ENCODE assay signal across 12 cellular contexts in genomic region chr10:73819513-73820093, GRCh38. TPM values are rescaled to one million over a fixed set of nuclear protein-coding genes. Genes with fewer than 3 reads are reported as not detected.
DNase-seq lines count a peak whose midpoint lies in the region; ATAC-seq, FAIRE-seq and TF ChIP-seq lines count a peak whose summit lies in the region.
"Had no signal": no experiment of that assay in that cellular context is flagged by ENCODE, and none has a peak within 500 bp of the region (broad histone marks: within the 10 kb centered on the region; RNA-seq: fewer than 3 reads in every experiment).

No MANE protein-coding gene starts in this region.

- no peaks in the 10 kb centered on the region for H3K27me3 ChIP-seq in GM23338 (ENCODE audit: insufficient read depth)
- H3K27me3 ChIP-seq in K562 (ENCODE audit: control insufficient read depth in 2 of 2, insufficient read depth in 2 of 2, low read length in 2 of 2): no peaks in the 10 kb centered on the region
- H3K27me3 ChIP-seq in left ventricle myocardium inferior (ENCODE audit: low read depth): no peaks in the 10 kb centered on the region
- no peaks in the 10 kb centered on the region for H3K27me3 ChIP-seq in psoas muscle (ENCODE audit: insufficient read depth in 3 of 3, low read length in 2 of 3)
- no peaks in the 10 kb centered on the region for H3K27me3 ChIP-seq in hepatocyte

- H3K79me2 ChIP-seq in GM23338 (replicated peaks; ENCODE audit: insufficient read depth) (no peaks in the 10 kb centered on the region), K562 (ENCODE audit: control insufficient read depth, insufficient read depth, low read length) (no peaks in the 10 kb centered on the region; the same call in 2 of the 3 replicates), hepatocyte (no peaks in the 10 kb centered on the region)

- intact Hi-C loops in K562 (cut with micrococcal nuclease) (no loop called here), left ventricle myocardium inferior (cut with micrococcal nuclease) (no loop called here), psoas muscle (cut with DNase I) (no loop called here)

- peaks cover 29% of the 10 kb centered on the region for H3K36me3 Mint-ChIP-seq in GM23338 (ENCODE audit: low read depth)
- H3K36me3 Mint-ChIP-seq in stimulated activated naive B cell treated with anti-CD40 and anti-IgM and Interleukin-4, amounts not matched to agents 10 μg/mL and 1 μg/mL and 100 μg/mL, for 72 hours: peaks cover 12 to 36% of the 10 kb centered on the region in 2 donors
- H3K36me3 Mint-ChIP-seq: naive B cell had no signal

- H3K4me3 ChIP-seq in GM23338 (no peak overlapping the region), K562 (no peak overlapping the region), left ventricle myocardium inferior (no peak overlapping the region), psoas muscle (no peak overlapping the region), hepatocyte (no peak overlapping the region)

- H3K4me1 ChIP-seq in GM23338 (ENCODE audit: insufficient read depth) (no peaks in the 10 kb centered on the region), K562 (replicated peaks in 1 of 2; ENCODE audit: control insufficient read depth in 2 of 2, insufficient read depth in 2 of 2, low read length in 2 of 2) (peaks cover 44 to 48% of the 10 kb centered on the region in 2 experiments), left ventricle myocardium inferior (peaks cover 21% of the 10 kb centered on the region), psoas muscle (peaks cover 8% of the 10 kb centered on the region), hepatocyte (ENCODE audit: insufficient read depth) (no peaks in the 10 kb centered on the region)

- H2AFZ ChIP-seq in GM23338 (no peak overlapping the region), K562 (ENCODE audit: low read depth, low read length) (no peak overlapping the region), hepatocyte (no peak overlapping the region)

- TF ChIP-seq EP300 in K562 (IDR thresholded peaks at IDR 0.05; ENCODE audit: low read length): no peak

- in situ Hi-C loops in K562 (cut with MboI): no loop called here
- in situ Hi-C loops in KBM-7 (cut with MboI; ENCODE audit: low pct_unique_long_range_greater_than_20kb, low sequenced_read_pairs): no loop called here

- H3K4me3 Mint-ChIP-seq in GM23338: no peak overlapping the region; the same call in 2 of the 3 replicates
- H3K4me3 Mint-ChIP-seq in stimulated activated naive B cell treated with anti-CD40 and anti-IgM and Interleukin-4, amounts not matched to agents 10 μg/mL and 1 μg/mL and 100 μg/mL, for 72 hours: no peak overlapping the region
- H3K4me3 Mint-ChIP-seq: activated T-cell treated with anti-CD3 and anti-CD28 coated beads, Interleukin-2, amount 50 U/mL, for 24 hours; T-helper 1 cell treated with Interleukin-12 subunit alpha and Interleukin-12 subunit beta and Interleukin-4 antibody, amounts not matched to agents 30 μg/mL and 1 μg/mL, for 36 hours had no signal

- DNase-seq in GM23338 (ENCODE audit: low spot score) (peak; percentile 48), K562 (ENCODE audit: extremely low read depth in 1 of 4, low spot score in 3 of 4) (peak in 1 of 4 experiments; percentile 30), left ventricle myocardium inferior (peak; percentile 53), psoas muscle (peak in 1 of 2 donors; percentile 75), hepatocyte (ENCODE audit: low spot score) (no peak), NOMO-1 treated with dmso at 0.1 percent for 144 hours (lab: John Stamatoyannopoulos, UW; ENCODE audit: unreplicated experiment) (no peak), KBM-7 (no peak)
- no peak for DNase-seq in stimulated activated naive B cell treated with anti-CD40 and anti-IgM and Interleukin-4, amounts not matched to agents 10 μg/mL and 1 μg/mL and 100 μg/mL, for 72 hours
- DNase-seq: activated T-cell treated with anti-CD3 and anti-CD28 coated beads, Interleukin-2, amount 50 U/mL, for 24 hours; naive B cell; NCI-H524 treated with DMSO at 0.1 percent for 48 hours had no signal

- peaks cover 6% of the 10 kb centered on the region for H3K4me1 Mint-ChIP-seq in GM23338
- no peaks in the 10 kb centered on the region for H3K4me1 Mint-ChIP-seq in stimulated activated naive B cell treated with anti-CD40 and anti-IgM and Interleukin-4, amounts not matched to agents 10 μg/mL and 1 μg/mL and 100 μg/mL, for 72 hours

- 0 out of 2 replicates have a peak, but pooled peaks cover 3% of the 10 kb centered on the region for H3F3A ChIP-seq in GM23338 (replicated peaks; ENCODE audit: low read depth)

- H3K27ac Mint-ChIP-seq in GM23338: peak overlapping the region; percentile 75; the same call in 1 of the 2 replicates
- H3K27ac Mint-ChIP-seq in stimulated activated naive B cell treated with anti-CD40 and anti-IgM and Interleukin-4, amounts not matched to agents 10 μg/mL and 1 μg/mL and 100 μg/mL, for 72 hours: no peak overlapping the region
- H3K27ac Mint-ChIP-seq: naive B cell; T-helper 1 cell treated with Interleukin-12 subunit alpha and Interleukin-12 subunit beta and Interleukin-4 antibody, amounts not matched to agents 30 μg/mL and 1 μg/mL, for 36 hours had no signal

- POLR2A ChIA-PET in K562 (lab: Yijun Ruan, JAX): interaction anchor here (0.6 to 1.5 kb wide), 8 partner anchors 9 to 184 kb away, joined by 3 to 7 read pairs (median 3); no protein-coding TSS in a partner anchor

- ATAC-seq in GM23338 (peak; percentile 79), K562 (0 out of 3 replicates have a peak, but pooled peaks have one; percentile 10), psoas muscle (peak; percentile 60 to 75 (median 74))
- ATAC-seq in stimulated activated naive B cell treated with anti-CD40 and anti-IgM and Interleukin-4, amounts not matched to agents 10 μg/mL and 1 μg/mL and 100 μg/mL, for 72 hours (replicated peaks): no peak

- H4K20me1 ChIP-seq in GM23338 (replicated peaks; ENCODE audit: insufficient read depth) (peaks cover 13% of the 10 kb centered on the region), K562 (replicated peaks; ENCODE audit: control insufficient read depth, insufficient read depth, low read length) (no peaks in the 10 kb centered on the region), hepatocyte (ENCODE audit: insufficient read depth, poor library complexity, severe bottlenecking) (no peaks in the 10 kb centered on the region)

- H3K36me3 ChIP-seq in GM23338 (ENCODE audit: insufficient read depth): peaks cover 6% of the 10 kb centered on the region; the same call in 1 of the 2 replicates
- peaks cover 40% of the 10 kb centered on the region; the same call in 2 of the 3 replicates for H3K36me3 ChIP-seq in K562 (ENCODE audit: control insufficient read depth, insufficient read depth, low read length)
- peaks cover 33% of the 10 kb centered on the region for H3K36me3 ChIP-seq in left ventricle myocardium inferior
- peaks cover 3 to 81% of the 10 kb centered on the region in 2 donors for H3K36me3 ChIP-seq in psoas muscle (ENCODE audit: insufficient read depth in 1 of 2, low read depth in 1 of 2)
- no peaks in the 10 kb centered on the region for H3K36me3 ChIP-seq in hepatocyte (replicated peaks; ENCODE audit: insufficient read depth, low read depth)

- TF ChIP-seq CTCF in GM23338 (conservative IDR thresholded peaks at IDR 0.05; ENCODE audit: low read depth in 2 of 2) (peak in 1 of 2 experiments; percentile 48; a peak in 2 of 4 replicates), K562 (IDR thresholded peaks at IDR 0.05 in 2 of 3, conservative IDR thresholded peaks at IDR 0.05 in 1 of 3; ENCODE audit: insufficient read depth in 2 of 3, low read depth in 1 of 3, low read length in 3 of 3) (peak in 2 of 3 experiments; percentile 9 to 11; a peak in 2 of 6 replicates), left ventricle myocardium inferior (IDR thresholded peaks at IDR 0.05; ENCODE audit: borderline replicate concordance) (no peak), psoas muscle (IDR thresholded peaks at IDR 0.05) (no peak), hepatocyte (IDR thresholded peaks at IDR 0.05; ENCODE audit: poor library complexity) (no peak)

- no peak for TF ChIP-seq RAD21 in K562 (CRISPR knock-in tag; conservative IDR thresholded peaks at IDR 0.05 in 1 of 2, IDR thresholded peaks at IDR 0.05 in 1 of 2)

- 93% methylated on average over 20 of the region's 20 CpGs for WGBS in K562 (ENCODE audit: insufficient coverage, low coverage, missing lambda C conversion rate)
- WGBS in psoas muscle, 3 donors: 48 to 58% (median 52%) methylated on average over 20 of the region's 20 CpGs
- WGBS in hepatocyte (ENCODE audit: low lambda C conversion rate, missing lambda C conversion rate): 90% methylated on average over 20 of the region's 20 CpGs

- H3K9me3 Mint-ChIP-seq in GM23338: no peaks in the 10 kb centered on the region
- H3K9me3 Mint-ChIP-seq in stimulated activated naive B cell treated with anti-CD40 and anti-IgM and Interleukin-4, amounts not matched to agents 10 μg/mL and 1 μg/mL and 100 μg/mL, for 72 hours: no peaks in the 10 kb centered on the region
- H3K9me3 Mint-ChIP-seq: activated T-cell treated with anti-CD3 and anti-CD28 coated beads, Interleukin-2, amount 50 U/mL, for 24 hours; naive B cell; T-helper 1 cell treated with Interleukin-12 subunit alpha and Interleukin-12 subunit beta and Interleukin-4 antibody, amounts not matched to agents 30 μg/mL and 1 μg/mL, for 36 hours had no signal

- TF ChIP-seq POLR2A in K562 (conservative IDR thresholded peaks at IDR 0.05): no peak

- no peaks in the 10 kb centered on the region for H3K9me3 ChIP-seq in K562 (replicated peaks; ENCODE audit: control insufficient read depth, insufficient read depth, low read depth, low read length)
- no peaks in the 10 kb centered on the region for H3K9me3 ChIP-seq in left ventricle myocardium inferior (replicated peaks)
- H3K9me3 ChIP-seq in psoas muscle: no peaks in the 10 kb centered on the region
- H3K9me3 ChIP-seq in hepatocyte (ENCODE audit: low read depth): no peaks in the 10 kb centered on the region

- H3K27ac ChIP-seq in GM23338 (ENCODE audit: low read depth) (peak overlapping the region; percentile 32; the same call in 1 of the 2 replicates), K562 (ENCODE audit: extremely low read depth, low read depth, low read length) (no peak overlapping the region), left ventricle myocardium inferior (replicated peaks) (peak overlapping the region; percentile 42), psoas muscle (peak overlapping the region; percentile 75), hepatocyte (no peak overlapping the region)

- peaks cover 9% of the 10 kb centered on the region for H3K27me3 Mint-ChIP-seq in GM23338 (ENCODE audit: insufficient read depth, low read depth, poor library complexity)
- H3K27me3 Mint-ChIP-seq in stimulated activated naive B cell treated with anti-CD40 and anti-IgM and Interleukin-4, amounts not matched to agents 10 μg/mL and 1 μg/mL and 100 μg/mL, for 72 hours: no peaks in the 10 kb centered on the region
- H3K27me3 Mint-ChIP-seq: activated T-cell treated with anti-CD3 and anti-CD28 coated beads, Interleukin-2, amount 50 U/mL, for 24 hours; naive B cell had no signal

- H3K9me1 ChIP-seq in K562 (ENCODE audit: control insufficient read depth, insufficient read depth, low read length): no peaks in the 10 kb centered on the region

- no peak overlapping the region for H3K4me2 ChIP-seq in GM23338
- no peak overlapping the region for H3K4me2 ChIP-seq in K562 (ENCODE audit: insufficient read depth, low read length)
- H3K4me2 ChIP-seq in hepatocyte: no peak overlapping the region

- H3K9ac ChIP-seq in K562 (ENCODE audit: insufficient read depth in 1 of 2, low read depth in 2 of 2, low read length in 2 of 2): peak overlapping the region in 1 of 2 experiments; percentile 76; a peak in 2 of 4 replicates

- no peak for FAIRE-seq in K562 (lab: Jason Lieb, UNC)

- BruUV-seq in K562 (replicated peaks; lab: Mats Ljungman, UMichigan): no TSS peak

- H3K9me2 ChIP-seq in GM23338 (ENCODE audit: insufficient read depth) (no peaks in the 10 kb centered on the region), hepatocyte (replicated peaks; ENCODE audit: insufficient read depth) (no peaks in the 10 kb centered on the region)

- CTCF ChIA-PET in K562 (lab: Yijun Ruan, JAX; ENCODE audit: low intra/inter-chr PET ratio): no interaction called here

RNA-seq across cellular contexts. Expression of gene NDST2, which starts 8.2 kb away (rescaled TPM):
- 15.3 and 21.1 TPM in 2 replicates for total RNA-seq in GM23338 (2014; rRNA removed; shearing (Covaris generic))
- polyA plus RNA-seq in GM23338 (2016; fragmentation: Nextera tagmentation; extraction: Ambion mirVana): 7.4 and 9.4 TPM in 2 replicates
- 130 and 235 TPM in 2 replicates for total RNA-seq in K562 (2011; cell fraction: chromatin; rRNA removed; ENCODE audit: low replicate concordance)
- total RNA-seq in K562 (2011; cell fraction: nucleolus; rRNA removed): 102 and 121 TPM in 2 replicates
- total RNA-seq in K562 (2011; cell fraction: nucleoplasm; rRNA removed): 108 and 109 TPM in 2 replicates
- total RNA-seq in K562 (2014; rRNA removed): 27.2 and 32.1 TPM in 2 replicates
- 12.5 and 14.7 TPM in 2 replicates for total RNA-seq in K562 (2014; rRNA removed; fragmentation: Illumina TruSeq; extraction: Trizol)
- total RNA-seq in K562 (2015; rRNA removed; fragmentation: Illumina TruSeq; extraction: Trizol): 18.2 and 19.6 TPM in 2 replicates
- total RNA-seq in K562 (2021): 33.9 and 35.7 TPM in 2 replicates
- polyA plus RNA-seq in K562 (2011; rRNA removed): 23.8 and 31.6 TPM in 2 replicates
- 23.7 and 30.6 TPM in 2 replicates for polyA plus RNA-seq in K562 (2011; cell fraction: cytosol; rRNA removed)
- 99.8 and 108 TPM in 2 replicates for polyA plus RNA-seq in K562 (2011; cell fraction: nucleus; rRNA removed)
- 42.1 and 123 TPM in 2 replicates for polyA plus RNA-seq in K562 (2012)
- 22.6 TPM in 2 replicates for polyA plus RNA-seq in K562 (2014; fragmentation: Illumina TruSeq; extraction: Trizol)
- 1 to 10 TPM; 4.7 to 6.3 TPM for polyA plus RNA-seq in K562 (2014; fragmentation: Nextera tagmentation; extraction: Ambion mirVana)
- polyA plus RNA-seq in K562 (2014; rRNA removed): 30.5 and 31.4 TPM in 2 replicates
- polyA minus RNA-seq in K562 (2011; rRNA and poly(A)+ RNA removed): 22.0 and 23.5 TPM in 2 replicates
- 12.5 and 14.2 TPM in 2 replicates for polyA minus RNA-seq in K562 (2011; cell fraction: cytosol; rRNA and poly(A)+ RNA removed)
- 44.3 and 53.9 TPM in 2 replicates for polyA minus RNA-seq in K562 (2011; cell fraction: nucleus; rRNA and poly(A)+ RNA removed)
- 11.2 TPM for total RNA-seq in left ventricle myocardium inferior
- total RNA-seq in psoas muscle: 10 to 100 TPM in 3 of 4 donors, 1 to 10 TPM in 1; 9.4 to 14.5 (median 12.0) TPM
- polyA plus RNA-seq in psoas muscle: 1 to 10 TPM; 4.5 to 8.6 (median 7.8) TPM
- 10.7 and 29.9 TPM in 2 replicates for total RNA-seq in hepatocyte
- 21.1 and 24.9 TPM in 2 replicates for polyA plus RNA-seq in hepatocyte

RNA-seq across cellular contexts. Expression of gene ZSWIM8, which starts 34.2 kb away (rescaled TPM):
- 30.4 and 40.5 TPM in 2 replicates for total RNA-seq in GM23338 (2014; rRNA removed; shearing (Covaris generic))
- polyA plus RNA-seq in GM23338 (2016; fragmentation: Nextera tagmentation; extraction: Ambion mirVana): 20.0 and 20.5 TPM in 2 replicates
- total RNA-seq in K562 (2011; cell fraction: chromatin; rRNA removed; ENCODE audit: low replicate concordance): 202 and 543 TPM in 2 replicates
- 249 and 295 TPM in 2 replicates for total RNA-seq in K562 (2011; cell fraction: nucleolus; rRNA removed)
- total RNA-seq in K562 (2011; cell fraction: nucleoplasm; rRNA removed): 177 and 202 TPM in 2 replicates
- 21.9 and 34.2 TPM in 2 replicates for total RNA-seq in K562 (2014; rRNA removed)
- 14.9 and 15.0 TPM in 2 replicates for total RNA-seq in K562 (2014; rRNA removed; fragmentation: Illumina TruSeq; extraction: Trizol)
- total RNA-seq in K562 (2015; rRNA removed; fragmentation: Illumina TruSeq; extraction: Trizol): 26.7 and 30.0 TPM in 2 replicates
- total RNA-seq in K562 (2021): 43.4 and 45.6 TPM in 2 replicates
- 35.1 and 76.4 TPM in 2 replicates for polyA plus RNA-seq in K562 (2011; rRNA removed)
- 51.3 and 87.4 TPM in 2 replicates for polyA plus RNA-seq in K562 (2011; cell fraction: cytosol; rRNA removed)
- polyA plus RNA-seq in K562 (2011; cell fraction: nucleus; rRNA removed): 367 and 476 TPM in 2 replicates
- polyA plus RNA-seq in K562 (2012): 41.4 and 84.7 TPM in 2 replicates
- polyA plus RNA-seq in K562 (2014; fragmentation: Illumina TruSeq; extraction: Trizol): 40.7 and 51.3 TPM in 2 replicates
- polyA plus RNA-seq in K562 (2014; fragmentation: Nextera tagmentation; extraction: Ambion mirVana): 1 to 10 TPM; 5.6 to 6.2 TPM
- polyA plus RNA-seq in K562 (2014; rRNA removed): 38.4 and 47.8 TPM in 2 replicates
- polyA minus RNA-seq in K562 (2011; rRNA and poly(A)+ RNA removed): 34.3 and 47.0 TPM in 2 replicates
- polyA minus RNA-seq in K562 (2011; cell fraction: cytosol; rRNA and poly(A)+ RNA removed): 38.9 and 42.1 TPM in 2 replicates
- 56.4 and 72.0 TPM in 2 replicates for polyA minus RNA-seq in K562 (2011; cell fraction: nucleus; rRNA and poly(A)+ RNA removed)
- total RNA-seq in left ventricle myocardium inferior: 46.2 TPM
- 10 to 100 TPM; 57.0 to 65.1 (median 58.7) TPM for total RNA-seq in psoas muscle
- polyA plus RNA-seq in psoas muscle: 10 to 100 TPM; 40.5 to 68.3 (median 54.4) TPM
- total RNA-seq in hepatocyte: 83.7 and 101 TPM in 2 replicates
- 98.5 and 103 TPM in 2 replicates for polyA plus RNA-seq in hepatocyte

RNA-seq across cellular contexts. Expression of gene CHCHD1, which starts 37.8 kb away (rescaled TPM):
- 40.6 and 41.1 TPM in 2 replicates for total RNA-seq in GM23338 (2014; rRNA removed; shearing (Covaris generic))
- polyA plus RNA-seq in GM23338 (2016; fragmentation: Nextera tagmentation; extraction: Ambion mirVana): 187 and 196 TPM in 2 replicates
- 21.6 and 37.5 TPM in 2 replicates for total RNA-seq in K562 (2011; cell fraction: chromatin; rRNA removed; ENCODE audit: low replicate concordance)
- total RNA-seq in K562 (2011; cell fraction: nucleolus; rRNA removed): 20.1 and 25.8 TPM in 2 replicates
- total RNA-seq in K562 (2011; cell fraction: nucleoplasm; rRNA removed): 37.9 and 46.2 TPM in 2 replicates
- 82.9 and 130 TPM in 2 replicates for total RNA-seq in K562 (2014; rRNA removed)
- 68.2 and 79.6 TPM in 2 replicates for total RNA-seq in K562 (2014; rRNA removed; fragmentation: Illumina TruSeq; extraction: Trizol)
- total RNA-seq in K562 (2015; rRNA removed; fragmentation: Illumina TruSeq; extraction: Trizol): 69.6 and 83.4 TPM in 2 replicates
- 52.9 and 54.9 TPM in 2 replicates for total RNA-seq in K562 (2021)
- polyA plus RNA-seq in K562 (2011; rRNA removed): 84.9 and 110 TPM in 2 replicates
- 54.8 and 55.0 TPM in 2 replicates for polyA plus RNA-seq in K562 (2011; cell fraction: cytosol; rRNA removed)
- 33.4 and 48.1 TPM in 2 replicates for polyA plus RNA-seq in K562 (2011; cell fraction: nucleus; rRNA removed)
- 70.3 and 131 TPM in 2 replicates for polyA plus RNA-seq in K562 (2012)
- 59.5 and 75.0 TPM in 2 replicates for polyA plus RNA-seq in K562 (2014; fragmentation: Illumina TruSeq; extraction: Trizol)
- 100 to 1,000 TPM in 1 of 2 experiments, 10 to 100 TPM in 1; 89.7 to 114 TPM for polyA plus RNA-seq in K562 (2014; fragmentation: Nextera tagmentation; extraction: Ambion mirVana)
- 126 and 135 TPM in 2 replicates for polyA plus RNA-seq in K562 (2014; rRNA removed)
- polyA minus RNA-seq in K562 (2011; rRNA and poly(A)+ RNA removed): 21.0 and 21.1 TPM in 2 replicates
- polyA minus RNA-seq in K562 (2011; cell fraction: cytosol; rRNA and poly(A)+ RNA removed): 11.0 and 14.1 TPM in 2 replicates
- 11.0 and 27.2 TPM in 2 replicates for polyA minus RNA-seq in K562 (2011; cell fraction: nucleus; rRNA and poly(A)+ RNA removed)
- 27.4 TPM for total RNA-seq in left ventricle myocardium inferior
- total RNA-seq in psoas muscle: 10 to 100 TPM; 19.9 to 30.9 (median 21.9) TPM
- polyA plus RNA-seq in psoas muscle: 10 to 100 TPM; 66.9 to 98.7 (median 94.3) TPM
- total RNA-seq in hepatocyte: 45.3 and 59.1 TPM in 2 replicates
- 86.1 and 95.2 TPM in 2 replicates for polyA plus RNA-seq in hepatocyte

RNA-seq across cellular contexts. Expression of gene CAMK2G, which starts 54.8 kb away (rescaled TPM):
- 32.8 and 34.1 TPM in 2 replicates for total RNA-seq in GM23338 (2014; rRNA removed; shearing (Covaris generic))
- polyA plus RNA-seq in GM23338 (2016; fragmentation: Nextera tagmentation; extraction: Ambion mirVana) (30.1 and 30.6 TPM in 2 replicates), K562 (2011; rRNA removed) (37.5 and 41.6 TPM in 2 replicates), K562 (2014; fragmentation: Illumina TruSeq; extraction: Trizol) (35.5 and 37.9 TPM in 2 replicates), K562 (2014; fragmentation: Nextera tagmentation; extraction: Ambion mirVana) (10 to 100 TPM in 1 of 2 experiments, 1 to 10 TPM in 1; 9.0 to 10.4 TPM), K562 (2014; rRNA removed) (36.2 and 37.2 TPM in 2 replicates), psoas muscle (10 to 100 TPM; 15.8 to 58.5 (median 34.4) TPM), hepatocyte (5.2 and 5.9 TPM in 2 replicates)
- 79.9 and 93.7 TPM in 2 replicates for total RNA-seq in K562 (2011; cell fraction: chromatin; rRNA removed; ENCODE audit: low replicate concordance)
- 44.9 and 53.3 TPM in 2 replicates for total RNA-seq in K562 (2011; cell fraction: nucleolus; rRNA removed)
- total RNA-seq in K562 (2011; cell fraction: nucleoplasm; rRNA removed): 65.0 and 92.5 TPM in 2 replicates
- total RNA-seq in K562 (2014; rRNA removed) (23.4 and 26.7 TPM in 2 replicates), K562 (2014; rRNA removed; fragmentation: Illumina TruSeq; extraction: Trizol) (22.3 and 25.1 TPM in 2 replicates), K562 (2015; rRNA removed; fragmentation: Illumina TruSeq; extraction: Trizol) (32.2 and 33.2 TPM in 2 replicates), K562 (2021) (29.5 and 32.6 TPM in 2 replicates), left ventricle myocardium inferior (12.5 TPM), psoas muscle (10 to 100 TPM; 34.2 to 60.3 (median 50.8) TPM), hepatocyte (22.5 and 25.0 TPM in 2 replicates)
- polyA plus RNA-seq in K562 (2011; cell fraction: cytosol; rRNA removed): 33.0 and 39.7 TPM in 2 replicates
- 69.4 and 73.5 TPM in 2 replicates for polyA plus RNA-seq in K562 (2011; cell fraction: nucleus; rRNA removed)
- polyA plus RNA-seq in K562 (2012): 27.5 and 30.5 TPM in 2 replicates
- 31.1 and 31.9 TPM in 2 replicates for polyA minus RNA-seq in K562 (2011; rRNA and poly(A)+ RNA removed)
- 18.9 and 20.7 TPM in 2 replicates for polyA minus RNA-seq in K562 (2011; cell fraction: cytosol; rRNA and poly(A)+ RNA removed)
- 25.0 and 38.0 TPM in 2 replicates for polyA minus RNA-seq in K562 (2011; cell fraction: nucleus; rRNA and poly(A)+ RNA removed)

Comparison
In these comparisons a context has a peak if more than half of its experiments do, and no peak if none do; other contexts are left out.
1. ATAC-seq: peak in GM23338 (single experiment), K562 (single experiment) and psoas muscle (4 of 4); none in stimulated activated naive B cell treated with anti-CD40 and anti-IgM and Interleukin-4, amounts not matched to agents 10 μg/mL and 1 μg/mL and 100 μg/mL, for 72 hours (0 of 2).
2. DNase-seq: peak in GM23338 (single experiment) and left ventricle myocardium inferior (single experiment); none in hepatocyte (single experiment), stimulated activated naive B cell treated with anti-CD40 and anti-IgM and Interleukin-4, amounts not matched to agents 10 μg/mL and 1 μg/mL and 100 μg/mL, for 72 hours (single experiment), NOMO-1 treated with dmso at 0.1 percent for 144 hours (single experiment) and KBM-7 (single experiment).
3. H3K27ac ChIP-seq: peak in GM23338 (single experiment), left ventricle myocardium inferior (single experiment) and psoas muscle (single experiment); none in K562 (single experiment) and hepatocyte (single experiment).
4. CTCF ChIP-seq: peak in K562 (2 of 3); none in left ventricle myocardium inferior (single experiment), psoas muscle (single experiment) and hepatocyte (single experiment).